Comparison of ENCODE assay signal across 23 cellular contexts in genomic region chr15:59256538-59256937, GRCh38. TPM values are rescaled to one million over a fixed set of nuclear protein-coding genes. Genes with fewer than 3 reads are reported as not detected.
DNase-seq lines count a peak whose midpoint lies in the region; ATAC-seq and TF ChIP-seq lines count a peak whose summit lies in the region.
"Had no signal": no experiment of that assay in that cellular context is flagged by ENCODE, and none has a peak within 500 bp of the region (broad histone marks: within the 10 kb centered on the region; RNA-seq: fewer than 3 reads in every experiment).

No MANE protein-coding gene starts in this region.

- no TSS peak for BruUV-seq in HCT116 (replicated peaks; lab: Mats Ljungman, UMichigan)

- TF ChIP-seq POLR2A in HCT116 (IDR thresholded peaks at IDR 0.05; ENCODE audit: borderline replicate concordance, extremely low read depth, insufficient read depth, insufficient read length) (no peak), body of pancreas (IDR thresholded peaks at IDR 0.05) (no peak), ovary (IDR thresholded peaks at IDR 0.05) (no peak)

- no peak for DNase-seq in CD4-positive, CD25-positive, alpha-beta regulatory T cell
- DNase-seq in HCT116 (ENCODE audit: low read depth, low spot score): no peak
- no peak for DNase-seq in body of pancreas
- DNase-seq in mucosa of descending colon: peak in 1 of 3 donors; percentile 48
- no peak for DNase-seq in ovary
- DNase-seq in activated effector memory CD4-positive, alpha-beta T cell treated with anti-CD3 and anti-CD28 coated beads, Interleukin-2, amount 50 U/mL, for 16 hours: no peak
- DNase-seq in head of caudate nucleus: no peak
- DNase-seq: activated CD4-positive, alpha-beta T cell treated with anti-CD3 and anti-CD28 coated beads for 1 hour; CD4-positive, alpha-beta T cell; GF-D8; mesendoderm; NCI-H2171 treated with DMSO at 0.1 percent for 48 hours; retina; SHP77 treated with DMSO at 0.1 percent for 48 hours; stimulated activated CD4-positive, alpha-beta T cell treated with anti-CD3 and anti-CD28 coated beads, Interleukin-12 subunit alpha, Interleukin-12 subunit beta, amount 100 ng/mL, for 4 hours; stimulated activated CD4-positive, alpha-beta T cell treated with anti-CD3 and anti-CD28 coated beads, Interleukin-4, amount 100 ng/mL, for 4 hours had no signal

- no peaks in the 10 kb centered on the region for H3K9me3 Mint-ChIP-seq in CD4-positive, CD25-positive, alpha-beta regulatory T cell
- H3K9me3 Mint-ChIP-seq: CD4-positive, alpha-beta T cell; naive thymus-derived CD4-positive, alpha-beta T cell had no signal

- ATAC-seq in CD4-positive, CD25-positive, alpha-beta regulatory T cell (ENCODE audit: low read depth in 2 of 2): no peak
- ATAC-seq in HCT116 (peak; percentile 68), body of pancreas (no peak), mucosa of descending colon (peak; percentile 73)
- ATAC-seq: K562 had no signal

- no peaks in the 10 kb centered on the region for H3K27me3 Mint-ChIP-seq in CD4-positive, CD25-positive, alpha-beta regulatory T cell
- H3K27me3 Mint-ChIP-seq: CD4-positive, alpha-beta T cell; naive thymus-derived CD4-positive, alpha-beta T cell had no signal

- WGBS in body of pancreas, 2 donors: 64 to 68% methylated on average over 6 of the region's 6 CpGs
- WGBS in ovary, 3 donors: 78 to 80% (median 79%) methylated on average over 6 of the region's 6 CpGs

- H3K4me1 ChIP-seq in CD4-positive, CD25-positive, alpha-beta regulatory T cell (ENCODE audit: control insufficient read depth, insufficient read depth, low read length, poor library complexity, severe bottlenecking): peaks cover 12% of the 10 kb centered on the region
- H3K4me1 ChIP-seq in HCT116 (ENCODE audit: control insufficient read depth in 1 of 2, insufficient read depth in 2 of 2, low read length in 2 of 2) (peaks cover 21 to 23% of the 10 kb centered on the region in 2 experiments), body of pancreas (peaks cover 8% of the 10 kb centered on the region), mucosa of descending colon (ENCODE audit: low read depth) (peaks cover 39% of the 10 kb centered on the region), ovary (ENCODE audit: insufficient read depth) (no peaks in the 10 kb centered on the region)
- H3K4me1 ChIP-seq: HAP-1 had no signal

- CTCF ChIA-PET in HCT116 (lab: Charles Lee): interaction anchor here (1.8 kb wide), 1 partner anchor 9 kb away, joined by 8 read pairs; no protein-coding TSS in a partner anchor

- no peaks in the 10 kb centered on the region for H3K9me3 ChIP-seq in CD4-positive, CD25-positive, alpha-beta regulatory T cell (ENCODE audit: control insufficient read depth in 2 of 2, low read length in 2 of 2)
- H3K9me3 ChIP-seq in HCT116 (ENCODE audit: control insufficient read depth in 1 of 2, insufficient read depth in 1 of 2, low read depth in 1 of 2, low read length in 2 of 2): no peaks in the 10 kb centered on the region
- H3K9me3 ChIP-seq in body of pancreas: no peaks in the 10 kb centered on the region
- H3K9me3 ChIP-seq in mucosa of descending colon: no peaks in the 10 kb centered on the region
- H3K9me3 ChIP-seq in ovary: no peaks in the 10 kb centered on the region
- H3K9me3 ChIP-seq: HAP-1 had no signal

- RAD21 ChIA-PET in HCT116 (lab: Charles Lee; ENCODE audit: low non-redundant PET in 1 of 2, low total read pairs in 2 of 2, uncharacterized antibody in 2 of 2, unreplicated experiment in 2 of 2): no interaction called here

- no peaks in the 10 kb centered on the region for H3K36me3 ChIP-seq in CD4-positive, CD25-positive, alpha-beta regulatory T cell (ENCODE audit: control insufficient read depth, insufficient read depth, low read length)
- H3K36me3 ChIP-seq in HCT116 (ENCODE audit: control insufficient read depth in 1 of 2, insufficient read depth in 2 of 2, low read length in 2 of 2) (0 out of 4 replicates have a peak, but pooled peaks cover 0 to 10% of the 10 kb centered on the region in 2 experiments), body of pancreas (replicated peaks in 1 of 2; ENCODE audit: insufficient read depth in 1 of 2, low read depth in 2 of 2) (peaks cover 0 to 2% of the 10 kb centered on the region in 2 donors), mucosa of descending colon (ENCODE audit: low read depth) (no peaks in the 10 kb centered on the region), ovary (no peaks in the 10 kb centered on the region)
- H3K36me3 ChIP-seq: HAP-1 had no signal

- no peak overlapping the region for H3K27ac ChIP-seq in CD4-positive, CD25-positive, alpha-beta regulatory T cell (ENCODE audit: insufficient read depth, low read length, poor library complexity, severe bottlenecking)
- H3K27ac ChIP-seq in HCT116 (ENCODE audit: low read depth, low read length) (peak overlapping the region; percentile 38), body of pancreas (peak overlapping the region in 3 of 4 donors; percentile 3 to 71 (median 45)), ovary (no peak overlapping the region)
- H3K27ac ChIP-seq: brain microvascular endothelial cell had no signal

- TF ChIP-seq CTCF in HCT116 (IDR thresholded peaks at IDR 0.05 in 2 of 3, conservative IDR thresholded peaks at IDR 0.05 in 1 of 3; ENCODE audit: borderline replicate concordance in 1 of 3, insufficient read depth in 1 of 3, low read depth in 2 of 3, low read length in 2 of 3) (no peak), body of pancreas (IDR thresholded peaks at IDR 0.05) (no peak), mucosa of descending colon (IDR thresholded peaks at IDR 0.05) (no peak), ovary (IDR thresholded peaks at IDR 0.05) (no peak)

- H3K9ac ChIP-seq in HCT116 (ENCODE audit: low read length): no peak overlapping the region; the same call in 1 of the 2 replicates

- no peak for TF ChIP-seq EP300 in ovary (IDR thresholded peaks at IDR 0.05)

- no peak overlapping the region for H3K4me3 ChIP-seq in CD4-positive, CD25-positive, alpha-beta regulatory T cell (ENCODE audit: low read depth, low read length)
- H3K4me3 ChIP-seq in HCT116 (replicated peaks in 1 of 2; ENCODE audit: low read depth in 1 of 2, low read length in 2 of 2) (no peak overlapping the region), body of pancreas (no peak overlapping the region), mucosa of descending colon (no peak overlapping the region), ovary (no peak overlapping the region)
- H3K4me3 ChIP-seq: HAP-1, K562 had no signal

- TF ChIP-seq RAD21 in HCT116 (IDR thresholded peaks at IDR 0.05; ENCODE audit: low read depth): peak; percentile 7; the same call in 1 of the 2 replicates

- POLR2A ChIA-PET in HCT116 (lab: Charles Lee): no interaction called here

- H3K4me1 Mint-ChIP-seq in CD4-positive, CD25-positive, alpha-beta regulatory T cell: peaks cover 9 to 25% (median 15%) of the 10 kb centered on the region in 4 donors

- H3K4me2 ChIP-seq in HCT116 (ENCODE audit: low read length): peak overlapping the region; percentile 61

- no peaks in the 10 kb centered on the region for H3K9me2 ChIP-seq in HCT116 (ENCODE audit: insufficient read depth)

- peak overlapping the region in 1 of 4 donors; percentile 4 for H3K4me3 Mint-ChIP-seq in CD4-positive, CD25-positive, alpha-beta regulatory T cell
- H3K4me3 Mint-ChIP-seq: CD4-positive, alpha-beta T cell had no signal

- H3K36me3 Mint-ChIP-seq in CD4-positive, CD25-positive, alpha-beta regulatory T cell: no peaks in the 10 kb centered on the region

- no peaks in the 10 kb centered on the region for H4K20me1 ChIP-seq in HCT116 (ENCODE audit: insufficient read depth)

- intact Hi-C loops in HCT116 (cut with micrococcal nuclease) (loop anchor here (5.0 kb wide), 1 partner anchor 116 kb away; the partner anchor contains the start of gene MYO1E), body of pancreas (cut with DNase I) (no loop called here), mucosa of descending colon (cut with DNase I, micrococcal nuclease) (no loop called here), ovary (cut with DNase I) (no loop called here), head of caudate nucleus (cut with DNase I) (no loop called here)

- peak overlapping the region in 2 of 3 donors; percentile 69 to 81 for H3K27ac Mint-ChIP-seq in CD4-positive, CD25-positive, alpha-beta regulatory T cell
- H3K27ac Mint-ChIP-seq: CD4-positive, alpha-beta T cell had no signal

- no peaks in the 10 kb centered on the region for H3K27me3 ChIP-seq in CD4-positive, CD25-positive, alpha-beta regulatory T cell (ENCODE audit: control insufficient read depth, insufficient read depth, low read length)
- H3K27me3 ChIP-seq in HCT116 (ENCODE audit: insufficient read depth, low read length) (no peaks in the 10 kb centered on the region), body of pancreas (no peaks in the 10 kb centered on the region), ovary (no peaks in the 10 kb centered on the region)
- H3K27me3 ChIP-seq: brain microvascular endothelial cell had no signal

- H3K79me2 ChIP-seq in HCT116 (ENCODE audit: insufficient read depth, low read length): peaks cover 4% of the 10 kb centered on the region; the same call in 1 of the 2 replicates

- H2AFZ ChIP-seq in HCT116 (ENCODE audit: low read depth, low read length, poor library complexity, severe bottlenecking): no peak overlapping the region

TF ChIP-seq in HCT116, 20 proteins besides CTCF, POLR2A, EP300 and RAD21 (continues in another document):
- no peak for TF ChIP-seq YY1 (IDR thresholded peaks at IDR 0.05; ENCODE audit: extremely low read depth, insufficient replicate concordance, low read depth, low read length)
- TF ChIP-seq SIN3A (IDR thresholded peaks at IDR 0.05; ENCODE audit: low read depth): no peak
- TF ChIP-seq FOSL1 (IDR thresholded peaks at IDR 0.05; ENCODE audit: low read depth): no peak
- TF ChIP-seq SRF (IDR thresholded peaks at IDR 0.05; ENCODE audit: low read depth): no peak
- 0 out of 2 replicates have a peak, but pooled peaks have one; percentile 36 for TF ChIP-seq CEBPB (IDR thresholded peaks at IDR 0.05; ENCODE audit: low read depth)
- TF ChIP-seq, protein P1, sequence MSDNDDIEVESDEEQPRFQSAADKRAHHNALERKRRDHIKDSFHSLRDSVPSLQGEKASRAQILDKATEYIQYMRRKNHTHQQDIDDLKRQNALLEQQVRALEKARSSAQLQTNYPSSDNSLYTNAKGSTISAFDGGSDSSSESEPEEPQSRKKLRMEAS (IDR thresholded peaks at IDR 0.05): no peak; the same call in 1 of the 2 replicates
- no peak for TF ChIP-seq EZH2phosphoT487 (IDR thresholded peaks at IDR 0.05; ENCODE audit: borderline replicate concordance)

RNA-seq across cellular contexts. Expression of gene LDHAL6B, which starts 49.9 kb away (rescaled TPM):
- not detected for total RNA-seq in CD4-positive, CD25-positive, alpha-beta regulatory T cell
- polyA plus RNA-seq in CD4-positive, CD25-positive, alpha-beta regulatory T cell: not detected
- total RNA-seq in HCT116 (2021; ENCODE audit: unreplicated experiment) (not detected), body of pancreas (not detected), mucosa of descending colon (not detected), ovary (not detected)
- polyA plus RNA-seq in HCT116 (2012): 0.09 and 0.12 TPM in 2 replicates
- not detected for polyA plus RNA-seq in ovary
- total RNA-seq: CD4-positive, alpha-beta T cell; glomerular endothelial cell; K562; naive thymus-derived CD4-positive, alpha-beta T cell; omental fat pad; ureter had no signal
- polyA plus RNA-seq: K562; naive thymus-derived CD4-positive, alpha-beta T cell had no signal

Comparison
In these comparisons a context has a peak if more than half of its experiments do, and no peak if none do; other contexts are left out.
1. ATAC-seq: peak in HCT116 (single experiment) and mucosa of descending colon (single experiment); none in CD4-positive, CD25-positive, alpha-beta regulatory T cell (0 of 2) and body of pancreas (single experiment).
2. H3K27ac ChIP-seq: peak in HCT116 (single experiment) and body of pancreas (3 of 4); none in CD4-positive, CD25-positive, alpha-beta regulatory T cell (single experiment) and ovary (0 of 2).